1 cellular context compared by ENCODE assay signal in the genomic region with DNA sequence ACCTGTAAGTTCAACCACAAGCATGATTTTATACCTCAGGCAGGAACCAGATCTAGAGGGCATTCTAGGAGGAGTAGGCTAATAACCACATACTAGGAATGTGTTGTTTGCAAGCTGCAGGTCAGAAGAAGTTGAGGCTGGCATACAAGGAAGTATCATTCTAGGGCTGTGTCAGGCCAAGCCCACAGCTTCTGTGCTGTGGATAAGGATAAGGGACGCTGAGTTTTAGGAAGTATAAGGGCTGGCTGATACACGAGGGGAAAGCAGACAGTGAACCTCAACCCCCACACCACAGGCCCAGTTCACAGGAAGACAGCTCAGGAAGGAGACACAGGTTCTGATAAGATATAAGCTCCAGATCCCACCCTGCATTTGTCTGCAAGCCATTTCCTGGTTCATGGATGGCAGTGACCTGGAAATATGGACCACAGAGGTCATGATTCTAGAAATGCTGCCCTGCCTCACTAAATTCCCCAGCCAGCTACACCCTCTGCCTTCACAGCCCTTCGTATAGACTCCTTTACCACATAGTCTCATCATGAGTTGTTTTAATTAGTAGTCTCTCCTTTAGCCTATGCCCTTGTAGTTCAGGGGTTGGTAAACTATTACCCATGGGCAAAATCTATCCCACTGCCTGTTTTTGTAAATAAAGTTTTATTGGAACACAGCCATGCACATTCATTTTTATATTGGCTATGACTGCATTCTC.
A peak's percentile ranks its signal among the peaks of the same experiment; 100 is the strongest.
TF ChIP-seq lines count a peak whose summit lies in the region.

No MANE protein-coding gene starts in this region.

TF ChIP-seq in K562, 482 proteins besides CTCF, POLR2A, EP300 and RAD21 (continued from another document and continues in another):
- no peak for TF ChIP-seq BRF2 (IDR thresholded peaks at IDR 0.05; ENCODE audit: borderline replicate concordance, insufficient read depth, insufficient read length)
- no peak for TF ChIP-seq PURB (CRISPR knock-in tag; IDR thresholded peaks at IDR 0.05; ENCODE audit: low read depth)
- TF ChIP-seq, protein P1, sequence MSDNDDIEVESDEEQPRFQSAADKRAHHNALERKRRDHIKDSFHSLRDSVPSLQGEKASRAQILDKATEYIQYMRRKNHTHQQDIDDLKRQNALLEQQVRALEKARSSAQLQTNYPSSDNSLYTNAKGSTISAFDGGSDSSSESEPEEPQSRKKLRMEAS (CRISPR knock-in tag; IDR thresholded peaks at IDR 0.05) = peak; percentile 73
- TF ChIP-seq ESRRA (IDR thresholded peaks at IDR 0.05; ENCODE audit: borderline replicate concordance, low read depth) = peak; percentile 65
- no peak for TF ChIP-seq ZNF24 (IDR thresholded peaks at IDR 0.05)
- TF ChIP-seq POLR3A (IDR thresholded peaks at IDR 0.05; ENCODE audit: borderline replicate concordance, extremely low read depth, insufficient read depth, insufficient read length) = no peak
- TF ChIP-seq, protein P2, sequence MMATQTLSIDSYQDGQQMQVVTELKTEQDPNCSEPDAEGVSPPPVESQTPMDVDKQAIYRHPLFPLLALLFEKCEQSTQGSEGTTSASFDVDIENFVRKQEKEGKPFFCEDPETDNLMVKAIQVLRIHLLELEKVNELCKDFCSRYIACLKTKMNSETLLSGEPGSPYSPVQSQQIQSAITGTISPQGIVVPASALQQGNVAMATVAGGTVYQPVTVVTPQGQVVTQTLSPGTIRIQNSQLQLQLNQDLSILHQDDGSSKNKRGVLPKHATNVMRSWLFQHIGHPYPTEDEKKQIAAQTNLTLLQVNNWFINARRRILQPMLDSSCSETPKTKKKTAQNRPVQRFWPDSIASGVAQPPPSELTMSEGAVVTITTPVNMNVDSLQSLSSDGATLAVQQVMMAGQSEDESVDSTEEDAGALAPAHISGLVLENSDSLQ (IDR thresholded peaks at IDR 0.05) = peak; percentile 12; the same call in 1 of the 2 replicates
- TF ChIP-seq XRCC4 (IDR thresholded peaks at IDR 0.05; ENCODE audit: extremely low read depth, insufficient read depth, insufficient read length) = no peak
- TF ChIP-seq ZBTB43 (CRISPR knock-in tag; IDR thresholded peaks at IDR 0.05) = no peak
- no peak for TF ChIP-seq KLF13 (tag; IDR thresholded peaks at IDR 0.05; ENCODE audit: borderline replicate concordance, low read depth)
- TF ChIP-seq SREBF2 (CRISPR knock-in tag; IDR thresholded peaks at IDR 0.05) = no peak
- peak; percentile 92 for TF ChIP-seq HMGN3 (IDR thresholded peaks at IDR 0.05; ENCODE audit: borderline replicate concordance, extremely low read depth, insufficient read length, low read depth, low read length)
- no peak for TF ChIP-seq ZNF197 (CRISPR knock-in tag; IDR thresholded peaks at IDR 0.05; ENCODE audit: low read depth)
- no peak for TF ChIP-seq EHMT2 (IDR thresholded peaks at IDR 0.05)
- no peak for TF ChIP-seq C11orf30 (IDR thresholded peaks at IDR 0.05; ENCODE audit: low read depth)
- TF ChIP-seq HDAC1 (IDR thresholded peaks at IDR 0.05) = peak in 1 of 2 experiments; percentile 82; a peak in 2 of 4 replicates
- TF ChIP-seq THRAP3 (IDR thresholded peaks at IDR 0.05; ENCODE audit: borderline replicate concordance) = 0 out of 2 replicates have a peak, but pooled peaks have one; percentile 49
- 0 out of 2 replicates have a peak, but pooled peaks have one; percentile 10 for TF ChIP-seq FOXO4 (CRISPR knock-in tag; IDR thresholded peaks at IDR 0.05)
- TF ChIP-seq, protein P3, sequence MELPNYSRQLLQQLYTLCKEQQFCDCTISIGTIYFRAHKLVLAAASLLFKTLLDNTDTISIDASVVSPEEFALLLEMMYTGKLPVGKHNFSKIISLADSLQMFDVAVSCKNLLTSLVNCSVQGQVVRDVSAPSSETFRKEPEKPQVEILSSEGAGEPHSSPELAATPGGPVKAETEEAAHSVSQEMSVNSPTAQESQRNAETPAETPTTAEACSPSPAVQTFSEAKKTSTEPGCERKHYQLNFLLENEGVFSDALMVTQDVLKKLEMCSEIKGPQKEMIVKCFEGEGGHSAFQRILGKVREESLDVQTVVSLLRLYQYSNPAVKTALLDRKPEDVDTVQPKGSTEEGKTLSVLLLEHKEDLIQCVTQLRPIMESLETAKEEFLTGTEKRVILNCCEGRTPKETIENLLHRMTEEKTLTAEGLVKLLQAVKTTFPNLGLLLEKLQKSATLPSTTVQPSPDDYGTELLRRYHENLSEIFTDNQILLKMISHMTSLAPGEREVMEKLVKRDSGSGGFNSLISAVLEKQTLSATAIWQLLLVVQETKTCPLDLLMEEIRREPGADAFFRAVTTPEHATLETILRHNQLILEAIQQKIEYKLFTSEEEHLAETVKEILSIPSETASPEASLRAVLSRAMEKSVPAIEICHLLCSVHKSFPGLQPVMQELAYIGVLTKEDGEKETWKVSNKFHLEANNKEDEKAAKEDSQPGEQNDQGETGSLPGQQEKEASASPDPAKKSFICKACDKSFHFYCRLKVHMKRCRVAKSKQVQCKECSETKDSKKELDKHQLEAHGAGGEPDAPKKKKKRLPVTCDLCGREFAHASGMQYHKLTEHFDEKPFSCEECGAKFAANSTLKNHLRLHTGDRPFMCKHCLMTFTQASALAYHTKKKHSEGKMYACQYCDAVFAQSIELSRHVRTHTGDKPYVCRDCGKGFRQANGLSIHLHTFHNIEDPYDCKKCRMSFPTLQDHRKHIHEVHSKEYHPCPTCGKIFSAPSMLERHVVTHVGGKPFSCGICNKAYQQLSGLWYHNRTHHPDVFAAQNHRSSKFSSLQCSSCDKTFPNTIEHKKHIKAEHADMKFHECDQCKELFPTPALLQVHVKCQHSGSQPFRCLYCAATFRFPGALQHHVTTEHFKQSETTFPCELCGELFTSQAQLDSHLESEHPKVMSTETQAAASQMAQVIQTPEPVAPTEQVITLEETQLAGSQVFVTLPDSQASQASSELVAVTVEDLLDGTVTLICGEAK (IDR thresholded peaks at IDR 0.05) = peak; percentile 99
- TF ChIP-seq, protein P3 (CRISPR knock-in tag; IDR thresholded peaks at IDR 0.05) = peak; percentile 98
- no peak for TF ChIP-seq DNMT1 (IDR thresholded peaks at IDR 0.05)
- TF ChIP-seq SMC3 (conservative IDR thresholded peaks at IDR 0.05; ENCODE audit: insufficient read depth, low read depth, low read length) = 0 out of 2 replicates have a peak, but pooled peaks have one; percentile 12
- TF ChIP-seq, protein P4, sequence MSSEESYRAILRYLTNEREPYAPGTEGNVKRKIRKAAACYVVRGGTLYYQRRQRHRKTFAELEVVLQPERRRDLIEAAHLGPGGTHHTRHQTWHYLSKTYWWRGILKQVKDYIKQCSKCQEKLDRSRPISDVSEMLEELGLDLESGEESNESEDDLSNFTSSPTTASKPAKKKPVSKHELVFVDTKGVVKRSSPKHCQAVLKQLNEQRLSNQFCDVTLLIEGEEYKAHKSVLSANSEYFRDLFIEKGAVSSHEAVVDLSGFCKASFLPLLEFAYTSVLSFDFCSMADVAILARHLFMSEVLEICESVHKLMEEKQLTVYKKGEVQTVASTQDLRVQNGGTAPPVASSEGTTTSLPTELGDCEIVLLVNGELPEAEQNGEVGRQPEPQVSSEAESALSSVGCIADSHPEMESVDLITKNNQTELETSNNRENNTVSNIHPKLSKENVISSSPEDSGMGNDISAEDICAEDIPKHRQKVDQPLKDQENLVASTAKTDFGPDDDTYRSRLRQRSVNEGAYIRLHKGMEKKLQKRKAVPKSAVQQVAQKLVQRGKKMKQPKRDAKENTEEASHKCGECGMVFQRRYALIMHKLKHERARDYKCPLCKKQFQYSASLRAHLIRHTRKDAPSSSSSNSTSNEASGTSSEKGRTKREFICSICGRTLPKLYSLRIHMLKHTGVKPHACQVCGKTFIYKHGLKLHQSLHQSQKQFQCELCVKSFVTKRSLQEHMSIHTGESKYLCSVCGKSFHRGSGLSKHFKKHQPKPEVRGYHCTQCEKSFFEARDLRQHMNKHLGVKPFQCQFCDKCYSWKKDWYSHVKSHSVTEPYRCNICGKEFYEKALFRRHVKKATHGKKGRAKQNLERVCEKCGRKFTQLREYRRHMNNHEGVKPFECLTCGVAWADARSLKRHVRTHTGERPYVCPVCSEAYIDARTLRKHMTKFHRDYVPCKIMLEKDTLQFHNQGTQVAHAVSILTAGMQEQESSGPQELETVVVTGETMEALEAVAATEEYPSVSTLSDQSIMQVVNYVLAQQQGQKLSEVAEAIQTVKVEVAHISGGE (CRISPR knock-in tag; IDR thresholded peaks at IDR 0.05) = peak in 1 of 3 experiments; percentile 60; a peak in 2 of 6 replicates
- no peak for TF ChIP-seq KDM4B (IDR thresholded peaks at IDR 0.05; ENCODE audit: borderline replicate concordance in 2 of 2, low read depth in 1 of 2)
- 0 out of 2 replicates have a peak, but pooled peaks have one; percentile 1 for TF ChIP-seq HDGF (IDR thresholded peaks at IDR 0.05)
- peak; percentile 46; the same call in 1 of the 2 replicates for TF ChIP-seq FOXM1 (IDR thresholded peaks at IDR 0.05; ENCODE audit: low read depth)
- no peak for TF ChIP-seq FOXM1 (CRISPR knock-in tag; IDR thresholded peaks at IDR 0.05; ENCODE audit: low read depth)
- TF ChIP-seq ZHX1 (conservative IDR thresholded peaks at IDR 0.05; ENCODE audit: low read length) = no peak
- peak; percentile 58; the same call in 1 of the 2 replicates for TF ChIP-seq HDAC8 (tag; IDR thresholded peaks at IDR 0.05)
